In the genomic region with DNA sequence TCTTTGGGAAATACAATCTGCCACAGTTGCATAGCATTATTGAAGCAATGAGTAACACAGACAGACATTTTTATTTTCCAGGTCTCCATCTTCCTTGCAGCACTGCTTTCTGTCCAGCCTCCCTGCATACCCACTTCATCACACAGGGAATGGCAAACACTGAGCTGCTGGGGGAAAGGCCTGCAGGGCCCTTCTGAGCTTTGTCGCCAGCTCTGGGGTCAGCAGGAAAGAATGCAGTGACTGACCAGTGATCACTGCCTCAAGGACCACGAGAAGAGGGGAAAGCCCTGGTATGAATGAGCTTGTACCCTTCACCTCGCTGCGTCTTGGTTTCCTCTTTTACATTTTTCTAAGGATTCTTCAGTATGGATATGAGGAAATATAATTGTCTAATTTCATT, we compare ENCODE assay signal across 16 cellular contexts. TPM values are rescaled to one million over a fixed set of nuclear protein-coding genes. Genes with fewer than 3 reads are reported as not detected.
DNase-seq lines count a peak whose midpoint lies in the region; ATAC-seq, FAIRE-seq and TF ChIP-seq lines count a peak whose summit lies in the region.
"Had no signal": no experiment of that assay in that cellular context is flagged by ENCODE, and none has a peak within 500 bp of the region (broad histone marks: within the 10 kb centered on the region; RNA-seq: fewer than 3 reads in every experiment).

No MANE protein-coding gene starts in this region.

- CTCF ChIA-PET in CD8-positive, alpha-beta memory T cell (lab: Charles Lee): interaction anchor here (3.1 to 4.8 kb wide), 2 partner anchors 14 to 148 kb away, joined by 12 to 22 read pairs; no protein-coding TSS in a partner anchor
- CTCF ChIA-PET in endothelial cell of umbilical vein (lab: Charles Lee): interaction anchor here (1.0 to 6.9 kb wide), 13 partner anchors 10 to 192 kb away, joined by 3 to 77 read pairs (median 7); no protein-coding TSS in a partner anchor

- H3F3A ChIP-seq in Loucy (ENCODE audit: low read depth): peaks cover 9% of the 10 kb centered on the region; the same call in 1 of the 2 replicates

- no peak overlapping the region for H2BK120ac ChIP-seq in mesendoderm (ENCODE audit: low read depth, low read length)

- H4K20me1 ChIP-seq in Loucy (ENCODE audit: insufficient read depth, low read length, poor library complexity, severe bottlenecking) (no peaks in the 10 kb centered on the region), endothelial cell of umbilical vein (replicated peaks; ENCODE audit: control insufficient read depth, extremely low read depth, insufficient read depth, low read length) (no peaks in the 10 kb centered on the region), osteoblast (ENCODE audit: insufficient read depth, low read length) (no peaks in the 10 kb centered on the region)

- peaks cover 69 to 79% (median 74%) of the 10 kb centered on the region in 3 donors for H3K4me1 Mint-ChIP-seq in CD8-positive, alpha-beta memory T cell

- no peaks in the 10 kb centered on the region for H3K9me1 ChIP-seq in endothelial cell of umbilical vein (replicated peaks; ENCODE audit: control insufficient read depth, extremely low read depth, insufficient read depth, low read length)

- WGBS in mesendoderm (ENCODE audit: extremely low coverage, insufficient coverage, low lambda C conversion rate): no CpG with 5 or more reads among the region's 4 CpGs

- no peaks in the 10 kb centered on the region for H3K27me3 Mint-ChIP-seq in CD8-positive, alpha-beta memory T cell

- intact Hi-C loops in endothelial cell of umbilical vein (cut with micrococcal nuclease): no loop called here

- ATAC-seq in HG02938 (IDR thresholded peaks at IDR 0.05; ENCODE audit: unreplicated experiment): no peak
- no peak for ATAC-seq in HG03565 (IDR thresholded peaks at IDR 0.05; ENCODE audit: unreplicated experiment)
- ATAC-seq: right cardiac atrium; stimulated activated naive B cell treated with anti-CD40 and anti-IgM and Interleukin-4, amounts not matched to agents 10 μg/mL and 1 μg/mL and 100 μg/mL, for 72 hours; WTC11 had no signal

- no peak overlapping the region for H2BK5ac ChIP-seq in mesendoderm (ENCODE audit: low read length)

- H2AFZ ChIP-seq in Loucy (ENCODE audit: low read length) (no peak overlapping the region), endothelial cell of umbilical vein (ENCODE audit: low read depth, low read length) (no peak overlapping the region), osteoblast (ENCODE audit: low read length) (no peak overlapping the region)

- peak overlapping the region; percentile 79 for H3K4me2 ChIP-seq in Loucy (ENCODE audit: low read depth, low read length, poor library complexity, severe bottlenecking)
- H3K4me2 ChIP-seq in endothelial cell of umbilical vein (ENCODE audit: insufficient read depth, low read length): peak overlapping the region; percentile 50
- H3K4me2 ChIP-seq in osteoblast (ENCODE audit: insufficient read depth, low read length): no peak overlapping the region
- H3K4me2 ChIP-seq in mesendoderm (ENCODE audit: low read length): no peak overlapping the region

- H3K4ac ChIP-seq in mesendoderm (ENCODE audit: low read depth, low read length): no peak overlapping the region

- no peaks in the 10 kb centered on the region for H3K36me3 Mint-ChIP-seq in CD8-positive, alpha-beta memory T cell
- H3K36me3 Mint-ChIP-seq: stimulated activated naive B cell treated with anti-CD40 and anti-IgM and Interleukin-4, amounts not matched to agents 10 μg/mL and 1 μg/mL and 100 μg/mL, for 72 hours; WTC11 had no signal

- peak overlapping the region in 6 of 7 donors; percentile 11 to 66 (median 52) for H3K4me3 Mint-ChIP-seq in CD8-positive, alpha-beta memory T cell
- H3K4me3 Mint-ChIP-seq: WTC11 had no signal

- no peak overlapping the region for H3K56ac ChIP-seq in mesendoderm (ENCODE audit: low read length)

- peak overlapping the region in 4 of 8 donors; percentile 55 to 91 (median 70) for H3K27ac Mint-ChIP-seq in CD8-positive, alpha-beta memory T cell
- H3K27ac Mint-ChIP-seq: stimulated activated naive B cell treated with anti-CD40 and anti-IgM and Interleukin-4, amounts not matched to agents 10 μg/mL and 1 μg/mL and 100 μg/mL, for 72 hours; WTC11 had no signal

- DNase-seq in CD8-positive, alpha-beta memory T cell: no peak
- no peak for DNase-seq in endothelial cell of umbilical vein (ENCODE audit: low read depth, low spot score)
- no peak for DNase-seq in osteoblast (ENCODE audit: insufficient read length, low spot score, missing footprints)
- DNase-seq in mesendoderm: no peak
- DNase-seq: activated T-cell treated with anti-CD3 and anti-CD28 coated beads, Interleukin-2, amount 50 U/mL, for 1 hour; anterior cingulate cortex; foreskin melanocyte; GF-D8; NCI-H1105 treated with DMSO at 0.1 percent for 48 hours; NCI-H2227 treated with DMSO at 0.1 percent for 48 hours; right cardiac atrium; stimulated activated naive B cell treated with anti-CD40 and anti-IgM and Interleukin-4, amounts not matched to agents 10 μg/mL and 1 μg/mL and 100 μg/mL, for 72 hours had no signal

- dilution Hi-C loops in endothelial cell of umbilical vein (cut with MboI; ENCODE audit: extremely low pct_ligation_motif_present, low sequenced_read_pairs): no loop called here

- H4K5ac ChIP-seq in mesendoderm (ENCODE audit: low read length): no peak overlapping the region

- H3K4me1 ChIP-seq in CD8-positive, alpha-beta memory T cell (ENCODE audit: insufficient read depth, low read length): peaks cover 66% of the 10 kb centered on the region
- H3K4me1 ChIP-seq in Loucy (ENCODE audit: insufficient read depth, low read length, poor library complexity, severe bottlenecking): peaks cover 76% of the 10 kb centered on the region
- H3K4me1 ChIP-seq in endothelial cell of umbilical vein (ENCODE audit: control insufficient read depth, extremely low read depth, insufficient read depth, low read length): peaks cover 73% of the 10 kb centered on the region
- peaks cover 55% of the 10 kb centered on the region for H3K4me1 ChIP-seq in osteoblast (ENCODE audit: insufficient read depth, low read length)
- H3K4me1 ChIP-seq in mesendoderm (ENCODE audit: control insufficient read depth, low read depth, low read length): peaks cover 4% of the 10 kb centered on the region

- POLR2A ChIA-PET in CD8-positive, alpha-beta memory T cell (lab: Charles Lee): no interaction called here
- POLR2A ChIA-PET in endothelial cell of umbilical vein (lab: Charles Lee): interaction anchor here (2.5 kb wide), 1 partner anchor 112 kb away, joined by 10 read pairs; no protein-coding TSS in a partner anchor

- H3K23ac ChIP-seq in mesendoderm (ENCODE audit: low read length): no peak overlapping the region

- TF ChIP-seq POLR2A in endothelial cell of umbilical vein (IDR thresholded peaks at IDR 0.05; ENCODE audit: low read depth, low read length): no peak

- H3K9me3 ChIP-seq in CD8-positive, alpha-beta memory T cell (ENCODE audit: low read length): no peaks in the 10 kb centered on the region
- H3K9me3 ChIP-seq in Loucy (ENCODE audit: insufficient read depth, low read depth, low read length) (no peaks in the 10 kb centered on the region), endothelial cell of umbilical vein (replicated peaks; ENCODE audit: control insufficient read depth, insufficient read depth, low read length) (no peaks in the 10 kb centered on the region), osteoblast (ENCODE audit: low read depth, low read length) (no peaks in the 10 kb centered on the region)

- BruUV-seq in endothelial cell of umbilical vein (replicated peaks; lab: Mats Ljungman, UMichigan): no TSS peak

- H3K9me3 Mint-ChIP-seq in CD8-positive, alpha-beta memory T cell: no peaks in the 10 kb centered on the region

- H3K4me3 ChIP-seq in CD8-positive, alpha-beta memory T cell (ENCODE audit: low read length): no peak overlapping the region
- H3K4me3 ChIP-seq in Loucy (ENCODE audit: low read length, poor library complexity, severe bottlenecking) (no peak overlapping the region), endothelial cell of umbilical vein (replicated peaks in 1 of 3; ENCODE audit: insufficient read depth in 1 of 3, low read depth in 1 of 3, low read length in 3 of 3) (no peak overlapping the region), osteoblast (ENCODE audit: insufficient read depth, low read length) (no peak overlapping the region), mesendoderm (ENCODE audit: low read length) (no peak overlapping the region)

- TF ChIP-seq CTCF in Loucy (conservative IDR thresholded peaks at IDR 0.05; ENCODE audit: low read length) (no peak), endothelial cell of umbilical vein (IDR thresholded peaks at IDR 0.05; ENCODE audit: extremely low read depth in 1 of 2, insufficient read depth in 1 of 2, low read depth in 1 of 2, low read length in 2 of 2) (no peak), osteoblast (IDR thresholded peaks at IDR 0.05; ENCODE audit: extremely low read depth, low read depth, low read length) (no peak)

- no peak overlapping the region for H3K27ac ChIP-seq in CD8-positive, alpha-beta memory T cell (ENCODE audit: low read depth, low read length)
- H3K27ac ChIP-seq in endothelial cell of umbilical vein (ENCODE audit: insufficient read depth, low read depth, low read length) (peak overlapping the region; percentile 99), osteoblast (ENCODE audit: low read depth, low read length) (peak overlapping the region; percentile 98), mesendoderm (ENCODE audit: low read depth, low read length) (no peak overlapping the region)

- H3K79me2 ChIP-seq in Loucy (ENCODE audit: insufficient read depth, low read length): no peaks in the 10 kb centered on the region
- no peaks in the 10 kb centered on the region for H3K79me2 ChIP-seq in endothelial cell of umbilical vein (ENCODE audit: control insufficient read depth, insufficient read depth, low read length)
- H3K79me2 ChIP-seq in osteoblast (ENCODE audit: insufficient read depth, low read length): no peaks in the 10 kb centered on the region
- no peaks in the 10 kb centered on the region for H3K79me2 ChIP-seq in mesendoderm (ENCODE audit: control insufficient read depth, insufficient read depth, low read length)

- peak overlapping the region; percentile 80 for H3K9ac ChIP-seq in Loucy (ENCODE audit: low read depth, low read length, poor library complexity, severe bottlenecking)
- H3K9ac ChIP-seq in endothelial cell of umbilical vein (replicated peaks; ENCODE audit: extremely low read depth, insufficient read depth, low read length): peak overlapping the region; percentile 57
- H3K9ac ChIP-seq in mesendoderm (ENCODE audit: low read length): no peak overlapping the region

- H2AK5ac ChIP-seq in mesendoderm (ENCODE audit: low read length): no peak overlapping the region

- no peak overlapping the region for H2BK15ac ChIP-seq in mesendoderm (replicated peaks; ENCODE audit: low read depth)

- no peak overlapping the region for H4K8ac ChIP-seq in mesendoderm (ENCODE audit: low read depth, low read length)

- no peaks in the 10 kb centered on the region for H3K9me2 ChIP-seq in Loucy (replicated peaks; ENCODE audit: low read depth, low read length)

- no peaks in the 10 kb centered on the region for H3K79me1 ChIP-seq in mesendoderm (ENCODE audit: low read length)

- no peak overlapping the region for H3K18ac ChIP-seq in mesendoderm (ENCODE audit: low read length)

- FAIRE-seq in endothelial cell of umbilical vein (lab: Jason Lieb, UNC): peak; percentile 26

- no peaks in the 10 kb centered on the region for H3K36me3 ChIP-seq in CD8-positive, alpha-beta memory T cell (ENCODE audit: insufficient read depth, low read length)
- no peaks in the 10 kb centered on the region for H3K36me3 ChIP-seq in Loucy (ENCODE audit: insufficient read depth, low read length)
- H3K36me3 ChIP-seq in endothelial cell of umbilical vein (ENCODE audit: control insufficient read depth in 2 of 2, extremely low read depth in 1 of 2, insufficient read depth in 2 of 2, low read length in 2 of 2): no peaks in the 10 kb centered on the region
- H3K36me3 ChIP-seq in osteoblast (ENCODE audit: insufficient read depth, low read length): no peaks in the 10 kb centered on the region
- no peaks in the 10 kb centered on the region for H3K36me3 ChIP-seq in mesendoderm (ENCODE audit: control insufficient read depth, insufficient read depth, low read length)

- no peaks in the 10 kb centered on the region for H3K27me3 ChIP-seq in CD8-positive, alpha-beta memory T cell (ENCODE audit: insufficient read depth, low read length, poor library complexity, severe bottlenecking)
- H3K27me3 ChIP-seq in Loucy (ENCODE audit: insufficient read depth, low read length, poor library complexity, severe bottlenecking) (no peaks in the 10 kb centered on the region), endothelial cell of umbilical vein (ENCODE audit: control insufficient read depth in 2 of 2, insufficient read depth in 2 of 2, low read length in 2 of 2) (no peaks in the 10 kb centered on the region), osteoblast (ENCODE audit: insufficient read depth, low read length) (no peaks in the 10 kb centered on the region), mesendoderm (ENCODE audit: insufficient read depth, low read length, poor library complexity) (no peaks in the 10 kb centered on the region)

RNA-seq across cellular contexts. Expression of a gene that starts 21.3 kb away (rescaled TPM):
- total RNA-seq in CD8-positive, alpha-beta memory T cell: 100 to 1,000 TPM; 146 to 147 TPM
- 32.4 TPM for polyA plus RNA-seq in CD8-positive, alpha-beta memory T cell
- total RNA-seq in endothelial cell of umbilical vein (200 and 222 TPM in 2 replicates), osteoblast (109 and 156 TPM in 2 replicates)
- polyA plus RNA-seq in endothelial cell of umbilical vein: 64.7 and 67.6 TPM in 2 replicates
- polyA plus RNA-seq in endothelial cell of umbilical vein (2011; cell fraction: cytosol; rRNA removed): 74.6 and 84.6 TPM in 2 replicates
- 108 and 127 TPM in 2 replicates for polyA plus RNA-seq in endothelial cell of umbilical vein (2011; cell fraction: nucleus; rRNA removed)
- 116 and 178 TPM in 2 replicates for polyA plus RNA-seq in endothelial cell of umbilical vein (2012)
- 248 and 293 TPM in 2 replicates for polyA minus RNA-seq in endothelial cell of umbilical vein
- polyA minus RNA-seq in endothelial cell of umbilical vein (2011; cell fraction: cytosol; rRNA and poly(A)+ RNA removed): 2.5 TPM
- 222 and 257 TPM in 2 replicates for polyA minus RNA-seq in endothelial cell of umbilical vein (2011; cell fraction: nucleus; rRNA and poly(A)+ RNA removed)
- 6.5 TPM for polyA plus RNA-seq in mesendoderm (2013, experiment 1 of 2)
- polyA plus RNA-seq in mesendoderm (2013, experiment 2 of 2): 7.2 TPM

Comparison
In these comparisons a context has a peak if more than half of its experiments do, and no peak if none do; other contexts are left out.
1. H3K27ac ChIP-seq: peak in endothelial cell of umbilical vein (single experiment) and osteoblast (single experiment); none in CD8-positive, alpha-beta memory T cell (single experiment) and mesendoderm (single experiment).
2. H3K4me2 ChIP-seq: peak in Loucy (single experiment) and endothelial cell of umbilical vein (single experiment); none in osteoblast (single experiment) and mesendoderm (single experiment).